Comparison of ENCODE assay signal across 28 cellular contexts in the genomic region with DNA sequence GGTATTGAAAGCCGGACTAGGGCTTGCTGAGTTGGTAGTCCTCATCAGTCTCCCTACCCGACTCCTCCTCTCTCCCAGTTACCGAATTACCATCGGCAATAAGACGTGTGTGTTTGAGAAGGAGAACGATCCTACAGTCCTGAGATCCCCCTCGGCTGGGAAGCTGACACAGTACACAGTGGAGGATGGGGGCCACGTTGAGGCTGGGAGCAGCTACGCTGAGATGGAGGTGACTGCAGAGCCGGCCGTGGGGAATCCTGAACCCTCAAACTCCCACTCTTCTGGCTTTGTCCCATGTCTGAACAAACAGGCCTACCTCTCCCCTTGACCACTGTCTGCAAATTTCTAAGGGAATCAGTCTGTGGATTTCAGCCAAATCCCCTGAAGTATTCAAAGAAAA.
"Had no signal": no experiment of that assay in that cellular context is flagged by ENCODE, and none has a peak within 500 bp of the region (broad histone marks: within the 10 kb centered on the region; RNA-seq: fewer than 3 reads in every experiment).

No MANE protein-coding gene starts in this region.

- H3K4me1 Mint-ChIP-seq: activated naive CD4-positive, alpha-beta T cell treated with anti-CD3 and anti-CD28 coated beads, Interleukin-2, amount 10 ng/mL, durations not matched to agents 7 days and 5 days; nephron; stimulated activated naive B cell treated with anti-CD40 and anti-IgM and Interleukin-4, amounts not matched to agents 10 μg/mL and 1 μg/mL and 100 μg/mL, for 72 hours had no signal

- FAIRE-seq: pancreas, small intestine had no signal

- H3K4me3 ChIP-seq: colonic mucosa, heart right ventricle, lung, pancreas, prostate gland, sigmoid colon, stomach, thyroid gland had no signal

- H3K27me3 ChIP-seq: colonic mucosa, heart right ventricle, neutrophil, pancreas, sigmoid colon, stomach, thyroid gland had no signal

- H3K4me3 Mint-ChIP-seq: activated naive CD4-positive, alpha-beta T cell treated with anti-CD3 and anti-CD28 coated beads, Interleukin-2, amount 10 ng/mL, durations not matched to agents 7 days and 5 days; nephron; stimulated activated naive B cell treated with anti-CD40 and anti-IgM and Interleukin-4, amounts not matched to agents 10 μg/mL and 1 μg/mL and 100 μg/mL, for 72 hours; T-helper 17 cell had no signal

- H3K9me3 Mint-ChIP-seq: nephron had no signal

- DNase-seq: activated CD4-positive, alpha-beta T cell treated with anti-CD3 and anti-CD28 coated beads for 48 hours; activated CD4-positive, alpha-beta T cell treated with anti-CD3 and anti-CD28 coated beads, Interleukin-2, amount 50 U/mL, for 48 hours; activated CD8-positive, alpha-beta memory T cell treated with anti-CD3 and anti-CD28 coated beads for 24 hours; activated effector memory CD4-positive, alpha-beta T cell treated with anti-CD3 and anti-CD28 coated beads, Interleukin-2, amount 50 U/mL, for 16 hours; activated naive CD4-positive, alpha-beta T cell treated with anti-CD3 and anti-CD28 coated beads, Interleukin-2, amount 10 ng/mL, durations not matched to agents 7 days and 5 days; amygdala; cerebellar nuclear complex; colonic mucosa; effector memory CD4-positive, alpha-beta T cell; foreskin fibroblast; heart right ventricle; pancreas; retina; sigmoid colon; small intestine; stimulated activated CD4-positive, alpha-beta T cell treated with anti-CD3 and anti-CD28 coated beads, Interleukin-15, amount 100 ng/mL, for 24 hours; stimulated activated CD4-positive, alpha-beta T cell treated with anti-CD3 and anti-CD28 coated beads, Interleukin-2, amount 100 ng/mL, for 24 hours; stimulated activated naive B cell treated with anti-CD40 and anti-IgM and Interleukin-4, amounts not matched to agents 10 μg/mL and 1 μg/mL and 100 μg/mL, for 72 hours; stomach; T-helper 17 cell; T1000; thyroid gland had no signal

- H3K36me3 ChIP-seq: colonic mucosa, prostate gland had no signal

- ATAC-seq: activated CD4-positive, CD25-positive, alpha-beta regulatory T cell treated with anti-CD3 and anti-CD28 coated beads, Interleukin-2, amount 50 U/mL, for 24 hours; stimulated activated naive B cell treated with anti-CD40 and anti-IgM and Interleukin-4, amounts not matched to agents 10 μg/mL and 1 μg/mL and 100 μg/mL, for 72 hours; T-helper 17 cell had no signal

- H3K27ac Mint-ChIP-seq: activated naive CD4-positive, alpha-beta T cell treated with anti-CD3 and anti-CD28 coated beads, Interleukin-2, amount 10 ng/mL, durations not matched to agents 7 days and 5 days; nephron; stimulated activated naive B cell treated with anti-CD40 and anti-IgM and Interleukin-4, amounts not matched to agents 10 μg/mL and 1 μg/mL and 100 μg/mL, for 72 hours; T-helper 17 cell had no signal

- H3K27ac ChIP-seq: colonic mucosa, heart right ventricle, neutrophil, pancreas, sigmoid colon, stomach, thyroid gland, WERI-Rb-1 had no signal

- H3K9me3 ChIP-seq: colonic mucosa, neutrophil, pancreas, prostate gland, sigmoid colon, stomach, thyroid gland had no signal

- H3K4me1 ChIP-seq: colonic mucosa, prostate gland, stomach, thyroid gland had no signal

- H3K27me3 Mint-ChIP-seq: activated naive CD4-positive, alpha-beta T cell treated with anti-CD3 and anti-CD28 coated beads, Interleukin-2, amount 10 ng/mL, durations not matched to agents 7 days and 5 days; stimulated activated naive B cell treated with anti-CD40 and anti-IgM and Interleukin-4, amounts not matched to agents 10 μg/mL and 1 μg/mL and 100 μg/mL, for 72 hours; T-helper 17 cell had no signal
